In genomic region chr5:180624630-180625029, GRCh38 we compare ENCODE assay signal across 19 cellular contexts. TPM values are rescaled to one million over a fixed set of nuclear protein-coding genes. Genes with fewer than 3 reads are reported as not detected.
"Had no signal": no experiment of that assay in that cellular context is flagged by ENCODE, and none has a peak within 500 bp of the region (broad histone marks: within the 10 kb centered on the region; RNA-seq: fewer than 3 reads in every experiment).

No MANE protein-coding gene starts in this region.

- H3K4me1 ChIP-seq: colonic mucosa, parathyroid adenoma, tibial artery had no signal

- H3K27me3 ChIP-seq: brain microvascular endothelial cell, colonic mucosa had no signal

- ATAC-seq: activated CD4-positive, CD25-positive, alpha-beta regulatory T cell treated with anti-CD3 and anti-CD28 coated beads, Interleukin-2, amount 50 U/mL, for 24 hours; left colon; lower lobe of right lung; natural killer cell treated with Interleukin-12 subunit alpha and Interleukin-12 subunit beta and Interleukin-15 and Interleukin-18, amount 100 ng/mL, for 72 hours had no signal

- H3K27ac Mint-ChIP-seq: natural killer cell treated with Interleukin-12 subunit alpha and Interleukin-12 subunit beta and Interleukin-15 and Interleukin-18, amount 100 ng/mL, for 72 hours had no signal

- H3K27me3 Mint-ChIP-seq: natural killer cell treated with Interleukin-12 subunit alpha and Interleukin-12 subunit beta and Interleukin-15 and Interleukin-18, amount 100 ng/mL, for 72 hours had no signal

- H3K9me3 Mint-ChIP-seq: natural killer cell treated with Interleukin-12 subunit alpha and Interleukin-12 subunit beta and Interleukin-15 and Interleukin-18, amount 100 ng/mL, for 72 hours had no signal

- H3K36me3 ChIP-seq: brain microvascular endothelial cell, colonic mucosa, lower lobe of right lung, tibial artery had no signal

- H3K4me3 Mint-ChIP-seq: natural killer cell treated with Interleukin-12 subunit alpha and Interleukin-12 subunit beta and Interleukin-15 and Interleukin-18, amount 100 ng/mL, for 72 hours had no signal

- H3K4me3 ChIP-seq: colonic mucosa, lower lobe of right lung, tibial artery had no signal

- DNase-seq: aorta; brain microvascular endothelial cell; central memory CD4-positive, alpha-beta T cell; colonic mucosa; erythroblast; foreskin melanocyte; hypothalamus; islet precursor cell; left colon; lower lobe of right lung; stimulated activated CD8-positive, alpha-beta memory T cell treated with anti-CD3 and anti-CD28 coated beads, Interleukin-4, amount 100 ng/mL, for 48 hours; stimulated activated naive CD4-positive, alpha-beta T cell treated with Interleukin-2 at 50 U/mL for 16 hours; tibial artery had no signal

- H2AFZ ChIP-seq: parathyroid adenoma had no signal

- H3K79me2 ChIP-seq: parathyroid adenoma had no signal

- H3K27ac ChIP-seq: brain microvascular endothelial cell, colonic mucosa, lower lobe of right lung, parathyroid adenoma, tibial artery had no signal

- H3K36me3 Mint-ChIP-seq: natural killer cell treated with Interleukin-12 subunit alpha and Interleukin-12 subunit beta and Interleukin-15 and Interleukin-18, amount 100 ng/mL, for 72 hours had no signal

RNA-seq across cellular contexts. Expression of gene SCGB3A1, which starts 33.3 kb away (rescaled TPM):
- total RNA-seq: aorta; left colon; natural killer cell treated with Interleukin-12 subunit alpha and Interleukin-12 subunit beta and Interleukin-15 and Interleukin-18, amount 100 ng/mL, for 72 hours; renal cortical epithelial cell; T-helper 1 cell treated with Interleukin-12 subunit alpha and Interleukin-12 subunit beta and Interleukin-4 antibody, amounts not matched to agents 30 ng/mL and 1 ng/mL, for 36 hours; urinary bladder had no signal
